Comparison of ENCODE assay signal across 1 cellular context in the genomic region with DNA sequence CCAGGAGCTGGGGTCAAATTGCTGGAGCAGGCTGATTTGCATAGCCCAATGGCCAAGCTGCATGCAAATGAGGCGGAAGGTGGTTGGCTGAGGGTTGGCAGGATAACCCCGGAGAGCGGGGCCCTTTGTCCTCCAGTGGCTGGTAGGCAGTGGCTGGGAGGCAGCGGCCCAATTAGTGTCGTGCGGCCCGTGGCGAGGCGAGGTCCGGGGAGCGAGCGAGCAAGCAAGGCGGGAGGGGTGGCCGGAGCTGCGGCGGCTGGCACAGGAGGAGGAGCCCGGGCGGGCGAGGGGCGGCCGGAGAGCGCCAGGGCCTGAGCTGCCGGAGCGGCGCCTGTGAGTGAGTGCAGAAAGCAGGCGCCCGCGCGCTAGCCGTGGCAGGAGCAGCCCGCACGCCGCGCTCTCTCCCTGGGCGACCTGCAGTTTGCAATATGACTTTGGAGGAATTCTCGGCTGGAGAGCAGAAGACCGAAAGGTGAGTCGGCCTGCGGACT.
A peak's percentile ranks its signal among the peaks of the same experiment; 100 is the strongest.
TF ChIP-seq lines count a peak whose summit lies in the region.

GADD45A (plus strand) TSS at position 135 of the 491 bp plus-strand sequence; CDS start at position 429, 294 bp downstream.

TF ChIP-seq in K562, 482 proteins besides CTCF, POLR2A, EP300 and RAD21 (continued from another document and continues in another):
- TF ChIP-seq ATF2 (CRISPR knock-in tag; IDR thresholded peaks at IDR 0.05) (no peak), RBM17 (IDR thresholded peaks at IDR 0.05; ENCODE audit: borderline replicate concordance, low read depth, low read length) (no peak), RBM34 (IDR thresholded peaks at IDR 0.05; ENCODE audit: borderline replicate concordance, insufficient read depth, low read length) (no peak), NCOA2 (IDR thresholded peaks at IDR 0.05; ENCODE audit: partially characterized antibody in 2 of 2) (no peak), SMARCA5 (IDR thresholded peaks at IDR 0.05) (no peak), PHF21A (IDR thresholded peaks at IDR 0.05; ENCODE audit: borderline replicate concordance, low read depth) (peak; percentile 79; the same call in 1 of the 2 replicates), ZNF324 (CRISPR knock-in tag; IDR thresholded peaks at IDR 0.05) (no peak), DLX4 (CRISPR knock-in tag; IDR thresholded peaks at IDR 0.05) (no peak), HINFP (tag; conservative IDR thresholded peaks at IDR 0.05; ENCODE audit: low read depth) (no peak), ZSCAN29 (IDR thresholded peaks at IDR 0.05) (no peak), SAP30 (IDR thresholded peaks at IDR 0.05; ENCODE audit: borderline replicate concordance, insufficient read depth, low read depth, low read length, poor library complexity, severe bottlenecking) (no peak), CBFA2T2 (conservative IDR thresholded peaks at IDR 0.05) (no peak), FOXK2 (conservative IDR thresholded peaks at IDR 0.05 in 1 of 2, IDR thresholded peaks at IDR 0.05 in 1 of 2; ENCODE audit: low read depth in 2 of 2) (no peak), CREM (IDR thresholded peaks at IDR 0.05; ENCODE audit: low read depth) (peak; percentile 62), NR4A1 (CRISPR knock-in tag; IDR thresholded peaks at IDR 0.05) (no peak), NR4A1 (tag; IDR thresholded peaks at IDR 0.05) (no peak), ZBTB43 (CRISPR knock-in tag; IDR thresholded peaks at IDR 0.05) (no peak), PURB (CRISPR knock-in tag; IDR thresholded peaks at IDR 0.05; ENCODE audit: low read depth) (no peak), CBFA2T3 (IDR thresholded peaks at IDR 0.05) (no peak), E2F5 (CRISPR knock-in tag; IDR thresholded peaks at IDR 0.05) (peak; percentile 34; the same call in 1 of the 2 replicates), TCF3 (CRISPR knock-in tag; IDR thresholded peaks at IDR 0.05) (peak; percentile 58; the same call in 1 of the 2 replicates), NKRF (IDR thresholded peaks at IDR 0.05; ENCODE audit: borderline replicate concordance) (no peak), PCBP2 (IDR thresholded peaks at IDR 0.05; ENCODE audit: low read depth, low read length, poor library complexity, severe bottlenecking) (no peak), POLR3G (IDR thresholded peaks at IDR 0.05; ENCODE audit: extremely low read depth, insufficient read length, insufficient replicate concordance) (no peak), ZNF830 (CRISPR knock-in tag; IDR thresholded peaks at IDR 0.05) (no peak), MECOM (CRISPR knock-in tag; IDR thresholded peaks at IDR 0.05) (no peak)
- TF ChIP-seq, protein P1, sequence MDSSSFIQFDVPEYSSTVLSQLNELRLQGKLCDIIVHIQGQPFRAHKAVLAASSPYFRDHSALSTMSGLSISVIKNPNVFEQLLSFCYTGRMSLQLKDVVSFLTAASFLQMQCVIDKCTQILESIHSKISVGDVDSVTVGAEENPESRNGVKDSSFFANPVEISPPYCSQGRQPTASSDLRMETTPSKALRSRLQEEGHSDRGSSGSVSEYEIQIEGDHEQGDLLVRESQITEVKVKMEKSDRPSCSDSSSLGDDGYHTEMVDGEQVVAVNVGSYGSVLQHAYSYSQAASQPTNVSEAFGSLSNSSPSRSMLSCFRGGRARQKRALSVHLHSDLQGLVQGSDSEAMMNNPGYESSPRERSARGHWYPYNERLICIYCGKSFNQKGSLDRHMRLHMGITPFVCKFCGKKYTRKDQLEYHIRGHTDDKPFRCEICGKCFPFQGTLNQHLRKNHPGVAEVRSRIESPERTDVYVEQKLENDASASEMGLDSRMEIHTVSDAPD (CRISPR knock-in tag; IDR thresholded peaks at IDR 0.05): no peak
- TF ChIP-seq, protein P2, sequence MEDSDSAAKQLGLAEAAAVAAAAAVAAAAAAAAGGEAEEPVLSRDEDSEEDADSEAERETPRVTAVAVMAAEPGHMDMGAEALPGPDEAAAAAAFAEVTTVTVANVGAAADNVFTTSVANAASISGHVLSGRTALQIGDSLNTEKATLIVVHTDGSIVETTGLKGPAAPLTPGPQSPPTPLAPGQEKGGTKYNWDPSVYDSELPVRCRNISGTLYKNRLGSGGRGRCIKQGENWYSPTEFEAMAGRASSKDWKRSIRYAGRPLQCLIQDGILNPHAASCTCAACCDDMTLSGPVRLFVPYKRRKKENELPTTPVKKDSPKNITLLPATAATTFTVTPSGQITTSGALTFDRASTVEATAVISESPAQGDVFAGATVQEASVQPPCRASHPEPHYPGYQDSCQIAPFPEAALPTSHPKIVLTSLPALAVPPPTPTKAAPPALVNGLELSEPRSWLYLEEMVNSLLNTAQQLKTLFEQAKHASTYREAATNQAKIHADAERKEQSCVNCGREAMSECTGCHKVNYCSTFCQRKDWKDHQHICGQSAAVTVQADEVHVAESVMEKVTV (CRISPR knock-in tag; IDR thresholded peaks at IDR 0.05): peak; percentile 33
- TF ChIP-seq, protein P3, sequence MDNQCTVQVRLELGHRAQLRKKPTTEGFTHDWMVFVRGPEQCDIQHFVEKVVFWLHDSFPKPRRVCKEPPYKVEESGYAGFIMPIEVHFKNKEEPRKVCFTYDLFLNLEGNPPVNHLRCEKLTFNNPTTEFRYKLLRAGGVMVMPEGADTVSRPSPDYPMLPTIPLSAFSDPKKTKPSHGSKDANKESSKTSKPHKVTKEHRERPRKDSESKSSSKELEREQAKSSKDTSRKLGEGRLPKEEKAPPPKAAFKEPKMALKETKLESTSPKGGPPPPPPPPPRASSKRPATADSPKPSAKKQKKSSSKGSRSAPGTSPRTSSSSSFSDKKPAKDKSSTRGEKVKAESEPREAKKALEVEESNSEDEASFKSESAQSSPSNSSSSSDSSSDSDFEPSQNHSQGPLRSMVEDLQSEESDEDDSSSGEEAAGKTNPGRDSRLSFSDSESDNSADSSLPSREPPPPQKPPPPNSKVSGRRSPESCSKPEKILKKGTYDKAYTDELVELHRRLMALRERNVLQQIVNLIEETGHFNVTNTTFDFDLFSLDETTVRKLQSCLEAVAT (IDR thresholded peaks at IDR 0.05): peak; percentile 68 to 81; a peak in 2 of 4 replicates
- TF ChIP-seq, protein P4, sequence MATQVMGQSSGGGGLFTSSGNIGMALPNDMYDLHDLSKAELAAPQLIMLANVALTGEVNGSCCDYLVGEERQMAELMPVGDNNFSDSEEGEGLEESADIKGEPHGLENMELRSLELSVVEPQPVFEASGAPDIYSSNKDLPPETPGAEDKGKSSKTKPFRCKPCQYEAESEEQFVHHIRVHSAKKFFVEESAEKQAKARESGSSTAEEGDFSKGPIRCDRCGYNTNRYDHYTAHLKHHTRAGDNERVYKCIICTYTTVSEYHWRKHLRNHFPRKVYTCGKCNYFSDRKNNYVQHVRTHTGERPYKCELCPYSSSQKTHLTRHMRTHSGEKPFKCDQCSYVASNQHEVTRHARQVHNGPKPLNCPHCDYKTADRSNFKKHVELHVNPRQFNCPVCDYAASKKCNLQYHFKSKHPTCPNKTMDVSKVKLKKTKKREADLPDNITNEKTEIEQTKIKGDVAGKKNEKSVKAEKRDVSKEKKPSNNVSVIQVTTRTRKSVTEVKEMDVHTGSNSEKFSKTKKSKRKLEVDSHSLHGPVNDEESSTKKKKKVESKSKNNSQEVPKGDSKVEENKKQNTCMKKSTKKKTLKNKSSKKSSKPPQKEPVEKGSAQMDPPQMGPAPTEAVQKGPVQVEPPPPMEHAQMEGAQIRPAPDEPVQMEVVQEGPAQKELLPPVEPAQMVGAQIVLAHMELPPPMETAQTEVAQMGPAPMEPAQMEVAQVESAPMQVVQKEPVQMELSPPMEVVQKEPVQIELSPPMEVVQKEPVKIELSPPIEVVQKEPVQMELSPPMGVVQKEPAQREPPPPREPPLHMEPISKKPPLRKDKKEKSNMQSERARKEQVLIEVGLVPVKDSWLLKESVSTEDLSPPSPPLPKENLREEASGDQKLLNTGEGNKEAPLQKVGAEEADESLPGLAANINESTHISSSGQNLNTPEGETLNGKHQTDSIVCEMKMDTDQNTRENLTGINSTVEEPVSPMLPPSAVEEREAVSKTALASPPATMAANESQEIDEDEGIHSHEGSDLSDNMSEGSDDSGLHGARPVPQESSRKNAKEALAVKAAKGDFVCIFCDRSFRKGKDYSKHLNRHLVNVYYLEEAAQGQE (CRISPR knock-in tag; IDR thresholded peaks at IDR 0.05; ENCODE audit: low read depth): peak; percentile 66; the same call in 1 of the 2 replicates
- TF ChIP-seq, protein P5, sequence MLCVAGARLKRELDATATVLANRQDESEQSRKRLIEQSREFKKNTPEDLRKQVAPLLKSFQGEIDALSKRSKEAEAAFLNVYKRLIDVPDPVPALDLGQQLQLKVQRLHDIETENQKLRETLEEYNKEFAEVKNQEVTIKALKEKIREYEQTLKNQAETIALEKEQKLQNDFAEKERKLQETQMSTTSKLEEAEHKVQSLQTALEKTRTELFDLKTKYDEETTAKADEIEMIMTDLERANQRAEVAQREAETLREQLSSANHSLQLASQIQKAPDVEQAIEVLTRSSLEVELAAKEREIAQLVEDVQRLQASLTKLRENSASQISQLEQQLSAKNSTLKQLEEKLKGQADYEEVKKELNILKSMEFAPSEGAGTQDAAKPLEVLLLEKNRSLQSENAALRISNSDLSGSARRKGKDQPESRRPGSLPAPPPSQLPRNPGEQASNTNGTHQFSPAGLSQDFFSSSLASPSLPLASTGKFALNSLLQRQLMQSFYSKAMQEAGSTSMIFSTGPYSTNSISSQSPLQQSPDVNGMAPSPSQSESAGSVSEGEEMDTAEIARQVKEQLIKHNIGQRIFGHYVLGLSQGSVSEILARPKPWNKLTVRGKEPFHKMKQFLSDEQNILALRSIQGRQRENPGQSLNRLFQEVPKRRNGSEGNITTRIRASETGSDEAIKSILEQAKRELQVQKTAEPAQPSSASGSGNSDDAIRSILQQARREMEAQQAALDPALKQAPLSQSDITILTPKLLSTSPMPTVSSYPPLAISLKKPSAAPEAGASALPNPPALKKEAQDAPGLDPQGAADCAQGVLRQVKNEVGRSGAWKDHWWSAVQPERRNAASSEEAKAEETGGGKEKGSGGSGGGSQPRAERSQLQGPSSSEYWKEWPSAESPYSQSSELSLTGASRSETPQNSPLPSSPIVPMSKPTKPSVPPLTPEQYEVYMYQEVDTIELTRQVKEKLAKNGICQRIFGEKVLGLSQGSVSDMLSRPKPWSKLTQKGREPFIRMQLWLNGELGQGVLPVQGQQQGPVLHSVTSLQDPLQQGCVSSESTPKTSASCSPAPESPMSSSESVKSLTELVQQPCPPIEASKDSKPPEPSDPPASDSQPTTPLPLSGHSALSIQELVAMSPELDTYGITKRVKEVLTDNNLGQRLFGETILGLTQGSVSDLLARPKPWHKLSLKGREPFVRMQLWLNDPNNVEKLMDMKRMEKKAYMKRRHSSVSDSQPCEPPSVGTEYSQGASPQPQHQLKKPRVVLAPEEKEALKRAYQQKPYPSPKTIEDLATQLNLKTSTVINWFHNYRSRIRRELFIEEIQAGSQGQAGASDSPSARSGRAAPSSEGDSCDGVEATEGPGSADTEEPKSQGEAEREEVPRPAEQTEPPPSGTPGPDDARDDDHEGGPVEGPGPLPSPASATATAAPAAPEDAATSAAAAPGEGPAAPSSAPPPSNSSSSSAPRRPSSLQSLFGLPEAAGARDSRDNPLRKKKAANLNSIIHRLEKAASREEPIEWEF (CRISPR knock-in tag; IDR thresholded peaks at IDR 0.05): no peak
